In genomic region chr5:108681079-108681921, GRCh38 we compare ENCODE assay signal across 8 cellular contexts.
DNase-seq lines count a peak whose midpoint lies in the region; ATAC-seq, FAIRE-seq and TF ChIP-seq lines count a peak whose summit lies in the region.

No MANE protein-coding gene starts in this region.

- no peak for TF ChIP-seq EP300 in GM12878 (IDR thresholded peaks at IDR 0.05; ENCODE audit: borderline replicate concordance in 1 of 2, control insufficient read depth in 1 of 2, low read depth in 2 of 2, low read length in 2 of 2)

- H3K4me2 ChIP-seq in GM12878 (ENCODE audit: control insufficient read depth, insufficient read depth) (peak overlapping the region; percentile 79), skeletal muscle satellite cell (ENCODE audit: low read length) (peak overlapping the region; percentile 65)

- SMC1A ChIA-PET in GM12878 (lab: Charles Lee; ENCODE audit: uncharacterized antibody, unreplicated experiment) = interaction anchor here (0.7 to 1.7 kb wide), 30 partner anchors 13 to 1007 kb away, joined by 3 to 17 read pairs (median 3); no protein-coding TSS in a partner anchor

- H3K4me3 ChIP-seq in GM12878 = peak overlapping the region; percentile 37; the same call in 1 of the 2 replicates
- H3K4me3 ChIP-seq in iPS DF 6.9 (ENCODE audit: low read length) = no peak overlapping the region
- H3K4me3 ChIP-seq in skeletal muscle satellite cell (ENCODE audit: low read length) = peak overlapping the region; percentile 38

- H3K79me2 ChIP-seq in GM12878 (ENCODE audit: control insufficient read depth, insufficient read depth, low read length) = no peaks in the 10 kb centered on the region

- ATAC-seq in GM19035 (IDR thresholded peaks at IDR 0.05; ENCODE audit: unreplicated experiment) (peak; percentile 96), HG03097 (IDR thresholded peaks at IDR 0.05; ENCODE audit: low FRiP score, unreplicated experiment) (peak; percentile 86), GM12878 (peak; percentile 98)

- DNase-seq in DMS153 (lab: John Stamatoyannopoulos, UW) (peak; percentile 31), NCI-H526 treated with DMSO at 0.1 percent for 48 hours (lab: John Stamatoyannopoulos, UW) (peak; percentile 4), GM12878 (ENCODE audit: low read depth, low spot score) (peak; percentile 67), iPS DF 6.9 (ENCODE audit: low read depth, low spot score) (peak; percentile 45)
- no peak for DNase-seq in stimulated activated CD4-positive, alpha-beta T cell treated with anti-CD3 and anti-CD28 coated beads, Interleukin-1b, Interleukin-23, amount 100 ng/mL, for 48 hours

- CTCF ChIA-PET in GM12878 (lab: Yijun Ruan, JAX) = interaction anchor here (0.6 to 2.3 kb wide), 32 partner anchors 12 to 794 kb away, joined by 3 to 19 read pairs (median 5); no protein-coding TSS in a partner anchor

- FAIRE-seq in GM12878 (lab: Jason Lieb, UNC) = peak; percentile 92

- no peak for TF ChIP-seq POLR2A in GM12878 (IDR thresholded peaks at IDR 0.05; ENCODE audit: low read depth, low read length)

- BruUV-seq in GM12878 (replicated peaks; lab: Mats Ljungman, UMichigan) = no TSS peak

- RAD21 ChIA-PET in GM12878 (lab: Charles Lee; ENCODE audit: unreplicated experiment) = interaction anchor here (0.7 to 1.6 kb wide), 12 partner anchors 13 to 788 kb away, joined by 3 to 5 read pairs (median 3); partner anchors contain the start of gene FER

- in situ Hi-C loops in GM12878 (cut with MboI) = no loop called here

- peak overlapping the region; percentile 81 for H2AFZ ChIP-seq in GM12878 (ENCODE audit: control insufficient read depth, low read depth, low read length)

- TF ChIP-seq CTCF in GM12878 (IDR thresholded peaks at IDR 0.05 in 2 of 3, conservative IDR thresholded peaks at IDR 0.05 in 1 of 3; ENCODE audit: control insufficient read depth in 2 of 3, extremely low read depth in 1 of 3, insufficient read depth in 1 of 3, low read depth in 3 of 3, low read length in 3 of 3) = peak; percentile 81 to 89 (median 86)

- H3K4me1 ChIP-seq in GM12878 (ENCODE audit: control insufficient read depth, insufficient read depth, low read length) (peaks cover 3% of the 10 kb centered on the region; the same call in 1 of the 2 replicates), iPS DF 6.9 (ENCODE audit: control insufficient read depth, insufficient read depth, low read length) (peaks cover 5% of the 10 kb centered on the region), skeletal muscle satellite cell (ENCODE audit: control insufficient read depth, insufficient read depth, low read length) (no peaks in the 10 kb centered on the region)

- no peaks in the 10 kb centered on the region for H3K9me3 ChIP-seq in GM12878 (replicated peaks; ENCODE audit: control insufficient read depth, insufficient read depth, low read length)
- no peaks in the 10 kb centered on the region for H3K9me3 ChIP-seq in iPS DF 6.9 (ENCODE audit: control insufficient read depth, insufficient read depth, low read length)
- H3K9me3 ChIP-seq in skeletal muscle satellite cell (replicated peaks; ENCODE audit: low read length) = no peaks in the 10 kb centered on the region

- 5% methylated on average over 5 of the region's 5 CpGs for WGBS in GM12878 (ENCODE audit: insufficient coverage, insufficient replicate concordance, low lambda C conversion rate, missing lambda C conversion rate)
- WGBS in iPS DF 6.9 (ENCODE audit: insufficient coverage, insufficient read length) = no CpG with 5 or more reads among the region's 5 CpGs

- H3K36me3 ChIP-seq in GM12878 (ENCODE audit: control insufficient read depth in 2 of 2, insufficient read depth in 2 of 2, low read length in 1 of 2) (no peaks in the 10 kb centered on the region), iPS DF 6.9 (ENCODE audit: control insufficient read depth, insufficient read depth, low read length) (no peaks in the 10 kb centered on the region), skeletal muscle satellite cell (ENCODE audit: insufficient read depth, low read length) (no peaks in the 10 kb centered on the region)

- peak overlapping the region; percentile 66 for H3K9ac ChIP-seq in GM12878 (ENCODE audit: control insufficient read depth, insufficient read depth, low read length)
- H3K9ac ChIP-seq in skeletal muscle satellite cell (ENCODE audit: low read depth, low read length) = peak overlapping the region; percentile 51

- intact Hi-C loops in GM12878 (cut with micrococcal nuclease; ENCODE audit: unreplicated experiment) = loop anchor here (1.0 to 10.0 kb wide), 7 partner anchors 70 to 798 kb away; no protein-coding TSS in a partner anchor

- POLR2A ChIA-PET in GM12878 (lab: Charles Lee) = interaction anchor here (0.6 to 0.7 kb wide), 3 partner anchors 30 to 88 kb away, joined by 3 to 5 read pairs (median 4); no protein-coding TSS in a partner anchor

- TF ChIP-seq RAD21 in GM12878 (IDR thresholded peaks at IDR 0.05; ENCODE audit: insufficient read depth, low read depth, low read length) = peak; percentile 100

- H3K27ac ChIP-seq in GM12878 (ENCODE audit: control insufficient read depth, insufficient read depth) = peak overlapping the region; percentile 66
- no peak overlapping the region for H3K27ac ChIP-seq in iPS DF 6.9 (ENCODE audit: low read length)

- H3K27me3 ChIP-seq in GM12878 (replicated peaks in 1 of 2; ENCODE audit: control insufficient read depth in 2 of 2, insufficient read depth in 2 of 2, low read length in 1 of 2) (no peaks in the 10 kb centered on the region), iPS DF 6.9 (ENCODE audit: control insufficient read depth, insufficient read depth, low read length) (no peaks in the 10 kb centered on the region), skeletal muscle satellite cell (ENCODE audit: control insufficient read depth, insufficient read depth, low read length) (no peaks in the 10 kb centered on the region)

- no peaks in the 10 kb centered on the region for H4K20me1 ChIP-seq in GM12878 (ENCODE audit: control insufficient read depth, insufficient read depth)

TF ChIP-seq in GM12878, 131 proteins besides CTCF, POLR2A, EP300 and RAD21 (continues in another document):
- TF ChIP-seq, protein P1, sequence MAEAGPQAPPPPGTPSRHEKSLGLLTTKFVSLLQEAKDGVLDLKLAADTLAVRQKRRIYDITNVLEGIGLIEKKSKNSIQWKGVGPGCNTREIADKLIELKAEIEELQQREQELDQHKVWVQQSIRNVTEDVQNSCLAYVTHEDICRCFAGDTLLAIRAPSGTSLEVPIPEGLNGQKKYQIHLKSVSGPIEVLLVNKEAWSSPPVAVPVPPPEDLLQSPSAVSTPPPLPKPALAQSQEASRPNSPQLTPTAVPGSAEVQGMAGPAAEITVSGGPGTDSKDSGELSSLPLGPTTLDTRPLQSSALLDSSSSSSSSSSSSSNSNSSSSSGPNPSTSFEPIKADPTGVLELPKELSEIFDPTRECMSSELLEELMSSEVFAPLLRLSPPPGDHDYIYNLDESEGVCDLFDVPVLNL (IDR thresholded peaks at IDR 0.05; ENCODE audit: low read depth, low read length) = no peak
- 0 out of 3 replicates have a peak, but pooled peaks have one; percentile 22 for TF ChIP-seq POU2F2 (IDR thresholded peaks at IDR 0.05; ENCODE audit: borderline replicate concordance, low read depth, low read length)
- no peak for TF ChIP-seq MYC (IDR thresholded peaks at IDR 0.05; ENCODE audit: insufficient read depth, insufficient read length, insufficient replicate concordance, low read length, severe bottlenecking)
- TF ChIP-seq CREB1 (IDR thresholded peaks at IDR 0.05; ENCODE audit: low read depth) = no peak
- peak; percentile 66 for TF ChIP-seq YY1 (IDR thresholded peaks at IDR 0.05; ENCODE audit: low read depth, low read length)
- TF ChIP-seq, protein P2, sequence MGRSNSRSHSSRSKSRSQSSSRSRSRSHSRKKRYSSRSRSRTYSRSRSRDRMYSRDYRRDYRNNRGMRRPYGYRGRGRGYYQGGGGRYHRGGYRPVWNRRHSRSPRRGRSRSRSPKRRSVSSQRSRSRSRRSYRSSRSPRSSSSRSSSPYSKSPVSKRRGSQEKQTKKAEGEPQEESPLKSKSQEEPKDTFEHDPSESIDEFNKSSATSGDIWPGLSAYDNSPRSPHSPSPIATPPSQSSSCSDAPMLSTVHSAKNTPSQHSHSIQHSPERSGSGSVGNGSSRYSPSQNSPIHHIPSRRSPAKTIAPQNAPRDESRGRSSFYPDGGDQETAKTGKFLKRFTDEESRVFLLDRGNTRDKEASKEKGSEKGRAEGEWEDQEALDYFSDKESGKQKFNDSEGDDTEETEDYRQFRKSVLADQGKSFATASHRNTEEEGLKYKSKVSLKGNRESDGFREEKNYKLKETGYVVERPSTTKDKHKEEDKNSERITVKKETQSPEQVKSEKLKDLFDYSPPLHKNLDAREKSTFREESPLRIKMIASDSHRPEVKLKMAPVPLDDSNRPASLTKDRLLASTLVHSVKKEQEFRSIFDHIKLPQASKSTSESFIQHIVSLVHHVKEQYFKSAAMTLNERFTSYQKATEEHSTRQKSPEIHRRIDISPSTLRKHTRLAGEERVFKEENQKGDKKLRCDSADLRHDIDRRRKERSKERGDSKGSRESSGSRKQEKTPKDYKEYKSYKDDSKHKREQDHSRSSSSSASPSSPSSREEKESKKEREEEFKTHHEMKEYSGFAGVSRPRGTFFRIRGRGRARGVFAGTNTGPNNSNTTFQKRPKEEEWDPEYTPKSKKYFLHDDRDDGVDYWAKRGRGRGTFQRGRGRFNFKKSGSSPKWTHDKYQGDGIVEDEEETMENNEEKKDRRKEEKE (IDR thresholded peaks at IDR 0.05) = no peak
- peak; percentile 88; the same call in 1 of the 2 replicates for TF ChIP-seq SMARCA5 (IDR thresholded peaks at IDR 0.05)
- TF ChIP-seq ZNF24 (IDR thresholded peaks at IDR 0.05) = 0 out of 2 replicates have a peak, but pooled peaks have one; percentile 57
- no peak for TF ChIP-seq TCF3 (IDR thresholded peaks at IDR 0.05; ENCODE audit: borderline replicate concordance, insufficient read depth, low read depth, low read length)
- TF ChIP-seq TCF12 (IDR thresholded peaks at IDR 0.05; ENCODE audit: low read depth, low read length) = no peak
- no peak for TF ChIP-seq SRF (IDR thresholded peaks at IDR 0.05; ENCODE audit: low read depth in 2 of 2, low read length in 2 of 2)
- TF ChIP-seq SKIL (IDR thresholded peaks at IDR 0.05; ENCODE audit: low read depth, poor library complexity, severe bottlenecking) = peak; percentile 19
